In the genomic region with DNA sequence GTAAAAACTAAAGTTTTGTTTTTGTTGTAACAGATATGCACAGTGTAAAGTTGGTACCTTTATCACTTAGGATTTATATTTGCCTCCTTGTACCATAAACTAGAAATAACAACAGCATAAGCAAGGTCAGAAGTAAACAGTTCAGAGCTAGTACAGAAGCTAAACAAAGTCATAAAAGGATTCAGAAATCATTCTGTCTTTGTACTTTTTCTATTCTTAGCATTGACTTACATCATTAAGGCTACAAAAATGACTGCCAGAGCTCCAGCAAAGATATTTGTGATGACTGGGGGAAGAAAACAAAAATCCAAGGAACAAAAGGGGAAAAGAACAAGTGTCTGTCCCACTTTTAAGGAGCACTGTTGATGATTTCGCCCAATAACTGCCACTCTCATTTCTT, we compare ENCODE assay signal across 22 cellular contexts.
DNase-seq lines count a peak whose midpoint lies in the region; ATAC-seq, FAIRE-seq and TF ChIP-seq lines count a peak whose summit lies in the region.
"Had no signal": no experiment of that assay in that cellular context is flagged by ENCODE, and none has a peak within 500 bp of the region (broad histone marks: within the 10 kb centered on the region; RNA-seq: fewer than 3 reads in every experiment).

No MANE protein-coding gene starts in this region.

- TF ChIP-seq POLR2A in GM12878 (IDR thresholded peaks at IDR 0.05; ENCODE audit: low read depth, low read length), result no peak
- no peak for TF ChIP-seq POLR2A in prostate gland (IDR thresholded peaks at IDR 0.05)

- H2AFZ ChIP-seq in GM23248 (peak overlapping the region; percentile 30; the same call in 1 of the 2 replicates), GM12878 (ENCODE audit: control insufficient read depth, low read depth, low read length) (no peak overlapping the region)

- no peaks in the 10 kb centered on the region for H4K20me1 ChIP-seq in GM23248 (ENCODE audit: insufficient read depth)
- H4K20me1 ChIP-seq in GM12878 (ENCODE audit: control insufficient read depth, insufficient read depth), result no peaks in the 10 kb centered on the region
- H4K20me1 ChIP-seq: BLaER1 treated with 17β-estradiol and CSF1 and Interleukin-3, amounts not matched to agents 10 nM and 100 nM had no signal

- H3K79me2 ChIP-seq in GM23248 (ENCODE audit: insufficient read depth), result no peaks in the 10 kb centered on the region; the same call in 1 of the 2 replicates
- no peaks in the 10 kb centered on the region for H3K79me2 ChIP-seq in GM12878 (ENCODE audit: control insufficient read depth, insufficient read depth, low read length)

- WGBS in GM23248 (ENCODE audit: low coverage in 1 of 2, low lambda C conversion rate in 2 of 2, missing lambda C conversion rate in 2 of 2), 2 experiments, result 68 to 73% methylated on average over 1 of the region's 1 CpG
- 100% methylated on average over 1 of the region's 1 CpG for WGBS in GM12878 (ENCODE audit: insufficient coverage, insufficient replicate concordance, low lambda C conversion rate, missing lambda C conversion rate)
- WGBS in prostate gland, result 93% methylated on average over 1 of the region's 1 CpG

- no peaks in the 10 kb centered on the region for H3K9me2 ChIP-seq in GM23248 (ENCODE audit: insufficient read depth)

- SMC1A ChIA-PET in GM12878 (lab: Charles Lee; ENCODE audit: uncharacterized antibody, unreplicated experiment), result interaction anchor here (0.6 to 1.3 kb wide), 5 partner anchors 9 to 429 kb away, joined by 3 to 5 read pairs (median 3); no protein-coding TSS in a partner anchor

- CTCF ChIA-PET in GM12878 (lab: Yijun Ruan, JAX), result interaction anchor here (1.0 to 1.3 kb wide), 2 partner anchors 8 to 17 kb away, joined by 3 to 4 read pairs; no protein-coding TSS in a partner anchor

- peak; percentile 11 for DNase-seq in GM23248
- DNase-seq in GM12878 (ENCODE audit: low read depth, low spot score), result no peak
- DNase-seq in iris pigment epithelial cell (ENCODE audit: low read depth), result peak; percentile 2
- peak; percentile 5 for DNase-seq in stromal cell of bone marrow (ENCODE audit: low read depth)
- DNase-seq in SJCRH30, result no peak
- no peak for DNase-seq in prostate gland (ENCODE audit: low spot score)
- DNase-seq: ACHN; CD4-positive, alpha-beta memory T cell; DMS153; GDM1; KG1; NCI-H1694; NCI-H2081; NCI-H2171; NCI-H345; NCI-H524 treated with DMSO at 0.1 percent for 48 hours; NCI-H82; SIG-M5 had no signal

- FAIRE-seq in GM12878 (lab: Jason Lieb, UNC), result no peak
- FAIRE-seq: H54 had no signal

- H3K27me3 ChIP-seq in GM23248 (replicated peaks; ENCODE audit: insufficient read depth) (no peaks in the 10 kb centered on the region), GM12878 (replicated peaks in 1 of 2; ENCODE audit: control insufficient read depth in 2 of 2, insufficient read depth in 2 of 2, low read length in 1 of 2) (no peaks in the 10 kb centered on the region), SJCRH30 (no peaks in the 10 kb centered on the region), prostate gland (replicated peaks; ENCODE audit: insufficient read depth) (no peaks in the 10 kb centered on the region)
- H3K27me3 ChIP-seq: BLaER1 treated with 17β-estradiol and CSF1 and Interleukin-3, amounts not matched to agents 10 nM and 100 nM had no signal

- H3K27ac ChIP-seq in GM23248, result no peak overlapping the region
- no peak overlapping the region for H3K27ac ChIP-seq in GM12878 (ENCODE audit: control insufficient read depth, insufficient read depth)
- no peak overlapping the region for H3K27ac ChIP-seq in SJCRH30
- H3K27ac ChIP-seq in prostate gland, result no peak overlapping the region
- H3K27ac ChIP-seq: BLaER1 treated with 17β-estradiol and CSF1 and Interleukin-3, amounts not matched to agents 10 nM and 100 nM had no signal

- BruUV-seq in GM12878 (replicated peaks; lab: Mats Ljungman, UMichigan), result no TSS peak

- no peaks in the 10 kb centered on the region for H3K36me3 ChIP-seq in GM23248 (ENCODE audit: low read depth)
- H3K36me3 ChIP-seq in GM12878 (ENCODE audit: control insufficient read depth in 2 of 2, insufficient read depth in 2 of 2, low read length in 1 of 2), result no peaks in the 10 kb centered on the region; a peak in 1 of 4 replicates
- H3K36me3 ChIP-seq in SJCRH30, result no peaks in the 10 kb centered on the region
- H3K36me3 ChIP-seq in prostate gland, result no peaks in the 10 kb centered on the region
- H3K36me3 ChIP-seq: BLaER1 treated with 17β-estradiol and CSF1 and Interleukin-3, amounts not matched to agents 10 nM and 100 nM had no signal

- POLR2A ChIA-PET in GM12878 (lab: Charles Lee), result no interaction called here

- intact Hi-C loops in GM12878 (cut with micrococcal nuclease; ENCODE audit: unreplicated experiment), result no loop called here
- intact Hi-C loops in prostate gland (cut with DNase I), result no loop called here

- TF ChIP-seq RAD21 in GM12878 (IDR thresholded peaks at IDR 0.05; ENCODE audit: insufficient read depth, low read depth, low read length), result no peak

- in situ Hi-C loops in GM23248 (cut with MboI), result no loop called here
- in situ Hi-C loops in GM12878 (cut with MboI), result no loop called here

- H3K4me2 ChIP-seq in GM23248 (ENCODE audit: unreplicated experiment) (no peak overlapping the region), GM12878 (ENCODE audit: control insufficient read depth, insufficient read depth) (no peak overlapping the region)
- H3K4me2 ChIP-seq: BLaER1 treated with 17β-estradiol and CSF1 and Interleukin-3, amounts not matched to agents 10 nM and 100 nM had no signal

- ATAC-seq in GM12878 (no peak), HG03095 (IDR thresholded peaks at IDR 0.05; ENCODE audit: unreplicated experiment) (no peak)
- ATAC-seq: Panc1 had no signal

- peaks cover 36% of the 10 kb centered on the region for H3F3A ChIP-seq in GM23248 (ENCODE audit: insufficient read depth)

- peaks cover 33% of the 10 kb centered on the region for H3K4me1 ChIP-seq in GM23248 (ENCODE audit: insufficient read depth)
- no peaks in the 10 kb centered on the region for H3K4me1 ChIP-seq in GM12878 (ENCODE audit: control insufficient read depth, insufficient read depth, low read length)
- H3K4me1 ChIP-seq in SJCRH30, result peaks cover 7% of the 10 kb centered on the region; the same call in 1 of the 2 replicates
- no peaks in the 10 kb centered on the region for H3K4me1 ChIP-seq in prostate gland (replicated peaks)
- H3K4me1 ChIP-seq: BLaER1 treated with 17β-estradiol and CSF1 and Interleukin-3, amounts not matched to agents 10 nM and 100 nM had no signal

- TF ChIP-seq CTCF in GM12878 (IDR thresholded peaks at IDR 0.05 in 2 of 3, conservative IDR thresholded peaks at IDR 0.05 in 1 of 3; ENCODE audit: control insufficient read depth in 2 of 3, extremely low read depth in 1 of 3, insufficient read depth in 1 of 3, low read depth in 3 of 3, low read length in 3 of 3), result no peak
- no peak for TF ChIP-seq CTCF in prostate gland (IDR thresholded peaks at IDR 0.05)

- H3K9me3 ChIP-seq in GM23248 (ENCODE audit: low read depth) (no peaks in the 10 kb centered on the region), GM12878 (replicated peaks; ENCODE audit: control insufficient read depth, insufficient read depth, low read length) (no peaks in the 10 kb centered on the region; the same call in 2 of the 3 replicates), SJCRH30 (replicated peaks) (peaks cover 4% of the 10 kb centered on the region; the same call in 1 of the 2 replicates), prostate gland (no peaks in the 10 kb centered on the region)

- H3K4me3 ChIP-seq in GM23248, result no peak overlapping the region
- no peak overlapping the region for H3K4me3 ChIP-seq in GM12878
- H3K4me3 ChIP-seq in SJCRH30, result no peak overlapping the region
- H3K4me3 ChIP-seq in prostate gland, result no peak overlapping the region
- H3K4me3 ChIP-seq: BLaER1 treated with 17β-estradiol and CSF1 and Interleukin-3, amounts not matched to agents 10 nM and 100 nM had no signal

- TF ChIP-seq EP300 in GM12878 (IDR thresholded peaks at IDR 0.05; ENCODE audit: borderline replicate concordance in 1 of 2, control insufficient read depth in 1 of 2, low read depth in 2 of 2, low read length in 2 of 2), result no peak

- RAD21 ChIA-PET in GM12878 (lab: Charles Lee; ENCODE audit: unreplicated experiment), result no interaction called here

- no peak overlapping the region for H3K9ac ChIP-seq in GM23248
- H3K9ac ChIP-seq in GM12878 (ENCODE audit: control insufficient read depth, insufficient read depth, low read length), result no peak overlapping the region
- H3K9ac ChIP-seq: BLaER1 treated with 17β-estradiol and CSF1 and Interleukin-3, amounts not matched to agents 10 nM and 100 nM had no signal

TF ChIP-seq in GM12878, 131 proteins besides CTCF, POLR2A, EP300 and RAD21:
- peak; percentile 37; the same call in 1 of the 2 replicates for TF ChIP-seq JUNB (IDR thresholded peaks at IDR 0.05)
- TF ChIP-seq MEF2A (IDR thresholded peaks at IDR 0.05; ENCODE audit: insufficient read depth, low read depth, low read length), result 0 out of 2 replicates have a peak, but pooled peaks have one; percentile 6
- no peak for TF ChIP-seq REST (IDR thresholded peaks at IDR 0.05; ENCODE audit: low read depth, low read length)
TF ChIP-seq in GM12878: peak in this region for 2.

Comparison
In these comparisons a context has a peak if more than half of its experiments do, and no peak if none do; other contexts are left out.
1. DNase-seq: peak in GM23248 (single experiment), iris pigment epithelial cell (single experiment) and stromal cell of bone marrow (single experiment); none in GM12878 (single experiment), SJCRH30 (0 of 2) and prostate gland (single experiment).